In the genomic region with DNA sequence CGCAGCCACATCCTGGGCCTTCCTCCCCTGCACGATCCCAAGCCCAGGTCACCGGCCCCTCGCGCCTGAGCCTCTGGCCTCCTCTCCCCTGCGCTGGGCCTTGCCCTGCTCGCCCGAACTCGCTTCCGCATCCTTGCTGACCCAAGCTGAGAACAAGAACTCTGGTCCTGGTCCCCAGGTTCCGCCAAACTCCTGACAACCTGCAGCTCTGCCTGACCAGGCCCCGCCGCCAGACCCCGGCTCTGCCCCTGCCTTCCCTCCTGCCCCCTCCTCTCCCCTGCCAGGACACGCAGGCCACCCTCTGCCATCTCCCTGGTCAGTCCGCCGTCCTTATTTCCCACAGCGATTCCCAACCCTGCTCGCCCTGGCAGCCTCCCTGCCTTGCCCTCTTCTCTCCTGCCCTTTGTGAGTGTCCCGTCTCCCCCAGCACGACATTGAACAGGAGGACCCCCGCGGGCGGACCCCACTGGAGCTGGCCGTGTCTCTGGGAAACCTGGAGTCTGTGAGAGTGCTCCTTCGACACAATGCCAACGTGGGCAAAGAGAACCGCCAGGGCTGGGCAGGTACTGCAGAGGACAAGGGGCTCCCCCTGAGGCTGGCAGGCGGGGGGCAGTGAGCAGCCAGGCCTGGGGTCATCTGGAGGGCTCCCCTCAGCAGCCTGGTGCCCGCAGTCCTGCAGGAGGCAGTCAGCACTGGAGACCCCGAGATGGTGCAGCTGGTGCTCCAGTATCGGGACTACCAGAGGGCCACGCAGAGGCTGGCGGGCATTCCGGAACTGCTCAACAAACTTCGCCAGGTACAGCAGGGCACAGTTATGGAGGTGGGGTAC, we compare ENCODE assay signal across 8 cellular contexts. TPM values are rescaled to one million over a fixed set of nuclear protein-coding genes. Genes with fewer than 3 reads are reported as not detected.
DNase-seq lines count a peak whose midpoint lies in the region; ATAC-seq and TF ChIP-seq lines count a peak whose summit lies in the region.

No MANE protein-coding gene starts in this region.

- H3K4me1 ChIP-seq in heart left ventricle, result peaks cover 5 to 81% (median 31%) of the 10 kb centered on the region in 12 donors

- H3K27ac ChIP-seq in heart left ventricle, result peak overlapping the region in 11 of 12 donors; percentile 76 to 100 (median 95)

- DNase-seq in NOMO-1 treated with DMSO at 0.1 percent for 48 hours (lab: John Stamatoyannopoulos, UW; ENCODE audit: unreplicated experiment) (peak; percentile 36), NOMO-1 treated with dmso at 0.1 percent for 144 hours (lab: John Stamatoyannopoulos, UW; ENCODE audit: unreplicated experiment) (no peak), activated B cell treated with CpG ODN at 0.5 μM for 24 hours (no peak), heart left ventricle (peak in 3 of 5 donors; percentile 43 to 83 (median 55)), retinal pigment epithelial cell (ENCODE audit: low read depth) (no peak), cerebellar nuclear complex (lab: John Stamatoyannopoulos, UW) (no peak), NCI-H2196 treated with DMSO at 0.1 percent for 48 hours (lab: John Stamatoyannopoulos, UW; ENCODE audit: unreplicated experiment) (no peak)

- peak overlapping the region; percentile 90 for H3K4me3 Mint-ChIP-seq in activated B cell treated with CpG ODN at 0.5 μM for 24 hours

- H3K4me3 ChIP-seq in heart left ventricle (peak overlapping the region; percentile 68 to 95 (median 86)), retinal pigment epithelial cell (ENCODE audit: low read length) (peak overlapping the region; percentile 71)

- WGBS in heart left ventricle, 4 donors, result 33 to 40% (median 34%) methylated on average over 27 to 36 of the region's 36 CpGs

- peak overlapping the region; percentile 88 for H3K27ac Mint-ChIP-seq in activated B cell treated with CpG ODN at 0.5 μM for 24 hours

- TF ChIP-seq CTCF in activated B cell treated with CpG ODN at 0.5 μM for 24 hours (IDR thresholded peaks at IDR 0.05) (no peak), heart left ventricle (IDR thresholded peaks at IDR 0.05) (no peak), retinal pigment epithelial cell (conservative IDR thresholded peaks at IDR 0.05; ENCODE audit: low read depth, low read length) (no peak)

- H3K27me3 Mint-ChIP-seq in activated B cell treated with CpG ODN at 0.5 μM for 24 hours, result no peaks in the 10 kb centered on the region

- CTCF ChIA-PET in activated B cell treated with CpG ODN at 0.5 μM for 24 hours (lab: Charles Lee), result interaction anchor here (1.0 to 3.0 kb wide), 6 partner anchors 19 to 63 kb away, joined by 4 to 20 read pairs (median 8); a partner anchor contains a TSS

- H3K9me3 Mint-ChIP-seq in activated B cell treated with CpG ODN at 0.5 μM for 24 hours, result no peaks in the 10 kb centered on the region

- ATAC-seq in activated B cell treated with CpG ODN at 0.5 μM for 24 hours (ENCODE audit: low read depth) (no peak), heart left ventricle (peak in 2 of 4 donors; percentile 0 to 9), GM19397 (IDR thresholded peaks at IDR 0.05; ENCODE audit: unreplicated experiment) (no peak)

- POLR2A ChIA-PET in activated B cell treated with CpG ODN at 0.5 μM for 24 hours (lab: Charles Lee), result interaction anchor here (0.7 to 8.7 kb wide), 17 partner anchors 12 to 171 kb away, joined by 3 to 280 read pairs (median 14); a partner anchor contains a TSS

- peaks cover 3 to 75% (median 42%) of the 10 kb centered on the region in 9 donors for H3K36me3 ChIP-seq in heart left ventricle

- H3K27me3 ChIP-seq in heart left ventricle, result no peaks in the 10 kb centered on the region

- no peak for TF ChIP-seq POLR2A in heart left ventricle (IDR thresholded peaks at IDR 0.05)

- H3K36me3 Mint-ChIP-seq in activated B cell treated with CpG ODN at 0.5 μM for 24 hours (ENCODE audit: low read depth), result peaks cover 55% of the 10 kb centered on the region

- peaks cover 52% of the 10 kb centered on the region for H3K4me1 Mint-ChIP-seq in activated B cell treated with CpG ODN at 0.5 μM for 24 hours

- intact Hi-C loops in activated B cell treated with CpG ODN at 0.5 μM for 24 hours (cut with micrococcal nuclease), result loop anchor here (1.0 to 5.0 kb wide), 2 partner anchors 28 to 62 kb away; a partner anchor contains a TSS
- intact Hi-C loops in heart left ventricle (cut with DNase I), result loop anchor here in 5 of 10 donors (1.0 to 2.0 kb wide), 6 partner anchors 13 to 28 kb away; a partner anchor contains a TSS

- H3K9me3 ChIP-seq in heart left ventricle, result no peaks in the 10 kb centered on the region

RNA-seq across cellular contexts. Expression of a gene that starts 0.8 kb away (rescaled TPM):
- total RNA-seq in activated B cell treated with CpG ODN at 0.5 μM for 24 hours, result 97.2 and 116 TPM in 2 replicates
- 10 to 100 TPM in 6 of 9 donors, 1 to 10 TPM in 3; 7.6 to 43.6 (median 12.8) TPM for total RNA-seq in heart left ventricle
- polyA plus RNA-seq in heart left ventricle, result 10 to 100 TPM; 12.3 to 17.6 TPM

RNA-seq across cellular contexts. Expression of a gene that starts 13.5 kb away (rescaled TPM):
- total RNA-seq in activated B cell treated with CpG ODN at 0.5 μM for 24 hours (5.1 and 7.7 TPM in 2 replicates), heart left ventricle (10 to 100 TPM; 10.8 to 23.9 (median 16.8) TPM)
- polyA plus RNA-seq in heart left ventricle, result 1 to 10 TPM; 8.1 to 9.4 TPM

RNA-seq across cellular contexts. Expression of a gene that starts 23.6 kb away (rescaled TPM):
- 159 and 175 TPM in 2 replicates for total RNA-seq in activated B cell treated with CpG ODN at 0.5 μM for 24 hours
- 100 to 1,000 TPM in 1 of 9 donors, 10 to 100 TPM in 8; 40.1 to 107 (median 49.6) TPM for total RNA-seq in heart left ventricle
- polyA plus RNA-seq in heart left ventricle, result 10 to 100 TPM; 55.6 to 63.8 TPM

Comparison
In these comparisons a context has a peak if more than half of its experiments do, and no peak if none do; other contexts are left out.
1. DNase-seq: peak in NOMO-1 treated with DMSO at 0.1 percent for 48 hours (single experiment) and heart left ventricle (3 of 5); none in NOMO-1 treated with dmso at 0.1 percent for 144 hours (single experiment), activated B cell treated with CpG ODN at 0.5 μM for 24 hours (single experiment), retinal pigment epithelial cell (single experiment), cerebellar nuclear complex (0 of 2) and NCI-H2196 treated with DMSO at 0.1 percent for 48 hours (single experiment).